In genomic region chr19:12785431-12786011, GRCh38 we compare ENCODE assay signal across 9 cellular contexts. TPM values are rescaled to one million over a fixed set of nuclear protein-coding genes. Genes with fewer than 3 reads are reported as not detected.
DNase-seq lines count a peak whose midpoint lies in the region; ATAC-seq and TF ChIP-seq lines count a peak whose summit lies in the region.
"Had no signal": no experiment of that assay in that cellular context is flagged by ENCODE, and none has a peak within 500 bp of the region (broad histone marks: within the 10 kb centered on the region; RNA-seq: fewer than 3 reads in every experiment).

No MANE protein-coding gene starts in this region.

- H3K9me3 Mint-ChIP-seq in activated T-helper 2 cell treated with anti-CD3 and anti-CD28 coated beads, Interferon-gamma antibody, Interleukin-2, Interleukin-4, amounts not matched to agents 10 μg/mL and 5 μg/mL and 100 μg/mL, durations not matched to agents 14 hours and 24 hours and 36 hours = no peaks in the 10 kb centered on the region
- no peaks in the 10 kb centered on the region for H3K9me3 Mint-ChIP-seq in effector memory CD8-positive, alpha-beta T cell

- H3K9me3 ChIP-seq in SK-N-SH (no peaks in the 10 kb centered on the region), left lung (no peaks in the 10 kb centered on the region), testis (no peaks in the 10 kb centered on the region)

- peak overlapping the region; percentile 33; the same call in 1 of the 2 replicates for H3K4me2 ChIP-seq in SK-N-SH

- intact Hi-C loops in left lung (cut with DNase I) (no loop called here), testis (cut with DNase I; ENCODE audit: low total_unique reads) (no loop called here)
- intact Hi-C loops in activated T-helper 2 cell treated with anti-CD3 and anti-CD28 coated beads, Interferon-gamma antibody, Interleukin-2, Interleukin-4, amounts not matched to agents 10 μg/mL and 5 μg/mL and 100 μg/mL, durations not matched to agents 14 hours and 24 hours and 36 hours (cut with micrococcal nuclease) = no loop called here

- H3F3A ChIP-seq in SK-N-SH (replicated peaks; ENCODE audit: insufficient read depth) = peaks cover 70% of the 10 kb centered on the region

- no peaks in the 10 kb centered on the region for H3K36me3 Mint-ChIP-seq in activated T-helper 2 cell treated with anti-CD3 and anti-CD28 coated beads, Interferon-gamma antibody, Interleukin-2, Interleukin-4, amounts not matched to agents 10 μg/mL and 5 μg/mL and 100 μg/mL, durations not matched to agents 14 hours and 24 hours and 36 hours (ENCODE audit: low read depth)
- peaks cover 19% of the 10 kb centered on the region for H3K36me3 Mint-ChIP-seq in effector memory CD8-positive, alpha-beta T cell (ENCODE audit: insufficient read depth)

- H3K4me1 ChIP-seq in SK-N-SH (ENCODE audit: control insufficient read depth in 1 of 2, insufficient read depth in 2 of 2, low read depth in 1 of 2, low read length in 1 of 2) (peaks cover 48 to 68% of the 10 kb centered on the region in 2 experiments), left lung (peaks cover 64 to 92% of the 10 kb centered on the region in 2 donors), testis (peaks cover 61% of the 10 kb centered on the region)

- peak overlapping the region; percentile 56; the same call in 1 of the 2 replicates for H2AFZ ChIP-seq in SK-N-SH (ENCODE audit: low read depth)

- CTCF ChIA-PET in SK-N-SH (lab: Yijun Ruan, JAX) = interaction anchor here (0.5 to 1.7 kb wide), 3 partner anchors 11 to 180 kb away, joined by 3 to 8 read pairs (median 3); no protein-coding TSS in a partner anchor

- ATAC-seq in SK-N-SH treated with all-trans-retinoic acid at 6 μM for 48 hours = no peak
- ATAC-seq in left lung = no peak
- no peak for ATAC-seq in effector memory CD8-positive, alpha-beta T cell (replicated peaks)

- no peak for TF ChIP-seq CTCF in SK-N-SH (IDR thresholded peaks at IDR 0.05)
- TF ChIP-seq CTCF in left lung (IDR thresholded peaks at IDR 0.05) = no peak
- TF ChIP-seq CTCF in testis (IDR thresholded peaks at IDR 0.05) = no peak

- H3K27ac Mint-ChIP-seq in activated T-helper 2 cell treated with anti-CD3 and anti-CD28 coated beads, Interferon-gamma antibody, Interleukin-2, Interleukin-4, amounts not matched to agents 10 μg/mL and 5 μg/mL and 100 μg/mL, durations not matched to agents 14 hours and 24 hours and 36 hours = no peak overlapping the region
- H3K27ac Mint-ChIP-seq in effector memory CD8-positive, alpha-beta T cell = no peak overlapping the region

- no peak for TF ChIP-seq EP300 in SK-N-SH (IDR thresholded peaks at IDR 0.05; ENCODE audit: borderline replicate concordance in 1 of 2, low read depth in 1 of 2, low read length in 1 of 2)

- H3K79me2 ChIP-seq in SK-N-SH (ENCODE audit: insufficient read depth) = no peaks in the 10 kb centered on the region

- POLR2A ChIA-PET in SK-N-SH (lab: Yijun Ruan, JAX) = no interaction called here

- H3K4me3 ChIP-seq in SK-N-SH (ENCODE audit: low read depth in 2 of 2, low read length in 1 of 2) (no peak overlapping the region), left lung (peak overlapping the region in 1 of 2 donors; percentile 1), testis (no peak overlapping the region)

- H4K20me1 ChIP-seq in SK-N-SH (ENCODE audit: insufficient read depth) = no peaks in the 10 kb centered on the region

- H3K27me3 ChIP-seq in SK-N-SH (ENCODE audit: insufficient read depth) (no peaks in the 10 kb centered on the region), left lung (no peaks in the 10 kb centered on the region), testis (no peaks in the 10 kb centered on the region)

- TF ChIP-seq POLR2A in testis (IDR thresholded peaks at IDR 0.05) = no peak

- H3K9ac ChIP-seq in SK-N-SH = peak overlapping the region; percentile 19; the same call in 1 of the 2 replicates

- H3K9me2 ChIP-seq in SK-N-SH = no peaks in the 10 kb centered on the region

- DNase-seq in SK-N-SH = no peak
- peak; percentile 71 for DNase-seq in SKM-1 treated with dmso at 0.1 percent for 144 hours (lab: John Stamatoyannopoulos, UW; ENCODE audit: unreplicated experiment)
- DNase-seq in left lung = peak in 1 of 2 donors; percentile 74
- DNase-seq in testis = peak; percentile 23
- DNase-seq in activated T-helper 2 cell treated with anti-CD3 and anti-CD28 coated beads, Interferon-gamma antibody, Interleukin-2, Interleukin-4, amounts not matched to agents 10 μg/mL and 5 μg/mL and 100 μg/mL, durations not matched to agents 14 hours and 24 hours and 36 hours (ENCODE audit: low spot score) = no peak
- DNase-seq in effector memory CD8-positive, alpha-beta T cell = no peak
- DNase-seq in NCI-H187 (lab: John Stamatoyannopoulos, UW) = no peak

- H3K36me3 ChIP-seq in SK-N-SH (replicated peaks in 1 of 2; ENCODE audit: control insufficient read depth in 1 of 2, insufficient read depth in 2 of 2, low read length in 1 of 2) (no peaks in the 10 kb centered on the region), left lung (no peaks in the 10 kb centered on the region), testis (ENCODE audit: low read depth, missing control alignments) (no peaks in the 10 kb centered on the region)

- TF ChIP-seq RAD21 in SK-N-SH (IDR thresholded peaks at IDR 0.05; ENCODE audit: low read length) = no peak

- peaks cover 23% of the 10 kb centered on the region for H3K4me1 Mint-ChIP-seq in activated T-helper 2 cell treated with anti-CD3 and anti-CD28 coated beads, Interferon-gamma antibody, Interleukin-2, Interleukin-4, amounts not matched to agents 10 μg/mL and 5 μg/mL and 100 μg/mL, durations not matched to agents 14 hours and 24 hours and 36 hours (ENCODE audit: low read depth)
- H3K4me1 Mint-ChIP-seq in effector memory CD8-positive, alpha-beta T cell (ENCODE audit: low read depth in 2 of 2) = peaks cover 19 to 21% of the 10 kb centered on the region in 2 donors

- no peaks in the 10 kb centered on the region for H3K27me3 Mint-ChIP-seq in activated T-helper 2 cell treated with anti-CD3 and anti-CD28 coated beads, Interferon-gamma antibody, Interleukin-2, Interleukin-4, amounts not matched to agents 10 μg/mL and 5 μg/mL and 100 μg/mL, durations not matched to agents 14 hours and 24 hours and 36 hours (ENCODE audit: low read depth)
- H3K27me3 Mint-ChIP-seq in effector memory CD8-positive, alpha-beta T cell = no peaks in the 10 kb centered on the region

- H3K4me3 Mint-ChIP-seq in activated T-helper 2 cell treated with anti-CD3 and anti-CD28 coated beads, Interferon-gamma antibody, Interleukin-2, Interleukin-4, amounts not matched to agents 10 μg/mL and 5 μg/mL and 100 μg/mL, durations not matched to agents 14 hours and 24 hours and 36 hours (ENCODE audit: low read depth) = no peak overlapping the region
- no peak overlapping the region for H3K4me3 Mint-ChIP-seq in effector memory CD8-positive, alpha-beta T cell

- 73% methylated on average over 3 of the region's 4 CpGs for WGBS in SK-N-SH (ENCODE audit: low lambda C conversion rate)
- WGBS in testis, 2 donors = 70 to 83% methylated on average over 3 to 4 of the region's 4 CpGs

- H3K27ac ChIP-seq in SK-N-SH (ENCODE audit: low read depth in 2 of 2, low read length in 1 of 2) (peak overlapping the region; percentile 97 to 98), left lung (peak overlapping the region; percentile 99 to 100), testis (peak overlapping the region; percentile 93 to 98)

TF ChIP-seq in SK-N-SH treated with all-trans-retinoic acid at 6 μM for 48 hours, 23 proteins besides CTCF, POLR2A, EP300 and RAD21 (continues in another document):
- no peak for TF ChIP-seq SNAI2 (CRISPR knock-in tag; IDR thresholded peaks at IDR 0.05)

RNA-seq across cellular contexts. Expression of gene JUNB, which starts 5.8 kb away (rescaled TPM):
- polyA plus RNA-seq in SK-N-SH (2012; rRNA removed) (165 and 224 TPM in 2 replicates), testis (ENCODE audit: insufficient read depth, low read depth, low replicate concordance) (54.5 TPM)
- 80.7 and 113 TPM in 2 replicates for polyA plus RNA-seq in SK-N-SH (2012; cell fraction: cytosol; rRNA removed)
- polyA plus RNA-seq in SK-N-SH (2012; cell fraction: nucleus; rRNA removed) = 422 and 954 TPM in 2 replicates
- total RNA-seq in left lung (100 to 1,000 TPM; 131 to 135 TPM), testis (100 to 1,000 TPM in 1 of 2 donors, 10 to 100 TPM in 1; 75.9 to 143 TPM)
- total RNA-seq in activated T-helper 2 cell treated with anti-CD3 and anti-CD28 coated beads, Interferon-gamma antibody, Interleukin-2, Interleukin-4, amounts not matched to agents 10 μg/mL and 5 μg/mL and 100 μg/mL, durations not matched to agents 14 hours and 24 hours and 36 hours = 333 and 351 TPM in 2 replicates

RNA-seq across cellular contexts. Expression of gene HOOK2, which starts 10.2 kb away (rescaled TPM):
- polyA plus RNA-seq in SK-N-SH (2012; rRNA removed) (23.9 and 33.0 TPM in 2 replicates), testis (ENCODE audit: insufficient read depth, low read depth, low replicate concordance) (30.0 TPM)
- 11.7 and 19.1 TPM in 2 replicates for polyA plus RNA-seq in SK-N-SH (2012; cell fraction: cytosol; rRNA removed)
- polyA plus RNA-seq in SK-N-SH (2012; cell fraction: nucleus; rRNA removed) = 154 and 162 TPM in 2 replicates
- total RNA-seq in left lung (10 to 100 TPM; 57.7 to 57.9 TPM), testis (10 to 100 TPM; 54.4 to 63.4 TPM)
- total RNA-seq in activated T-helper 2 cell treated with anti-CD3 and anti-CD28 coated beads, Interferon-gamma antibody, Interleukin-2, Interleukin-4, amounts not matched to agents 10 μg/mL and 5 μg/mL and 100 μg/mL, durations not matched to agents 14 hours and 24 hours and 36 hours = 18.3 and 25.1 TPM in 2 replicates

RNA-seq across cellular contexts. Expression of gene PRDX2, which starts 16.1 kb away (rescaled TPM):
- polyA plus RNA-seq in SK-N-SH (2012; rRNA removed) (215 and 341 TPM in 2 replicates), testis (ENCODE audit: insufficient read depth, low read depth, low replicate concordance) (87.1 TPM)
- 167 and 232 TPM in 2 replicates for polyA plus RNA-seq in SK-N-SH (2012; cell fraction: cytosol; rRNA removed)
- 138 and 161 TPM in 2 replicates for polyA plus RNA-seq in SK-N-SH (2012; cell fraction: nucleus; rRNA removed)
- total RNA-seq in left lung (100 to 1,000 TPM; 186 to 217 TPM), testis (100 to 1,000 TPM in 1 of 2 donors, 10 to 100 TPM in 1; 72.1 to 117 TPM)
- total RNA-seq in activated T-helper 2 cell treated with anti-CD3 and anti-CD28 coated beads, Interferon-gamma antibody, Interleukin-2, Interleukin-4, amounts not matched to agents 10 μg/mL and 5 μg/mL and 100 μg/mL, durations not matched to agents 14 hours and 24 hours and 36 hours = 274 and 279 TPM in 2 replicates

RNA-seq across cellular contexts. Expression of gene THSD8, which starts 16.3 kb away (rescaled TPM):
- not detected in 2 replicates for polyA plus RNA-seq in SK-N-SH (2012; rRNA removed)
- polyA plus RNA-seq in SK-N-SH (2012; cell fraction: cytosol; rRNA removed) = 0.33 TPM in 1 of 2 replicates, not detected in the other
- 2.9 TPM in 1 of 2 replicates, not detected in the other for polyA plus RNA-seq in SK-N-SH (2012; cell fraction: nucleus; rRNA removed)
- total RNA-seq in left lung = 1 to 10 TPM; 6.6 to 9.0 TPM
- total RNA-seq in testis = 10 to 100 TPM in 1 of 2 donors, 1 to 10 TPM in 1; 3.0 to 14.0 TPM
- polyA plus RNA-seq in testis (ENCODE audit: insufficient read depth, low read depth, low replicate concordance) = 27.9 TPM
- 28.6 and 29.8 TPM in 2 replicates for total RNA-seq in activated T-helper 2 cell treated with anti-CD3 and anti-CD28 coated beads, Interferon-gamma antibody, Interleukin-2, Interleukin-4, amounts not matched to agents 10 μg/mL and 5 μg/mL and 100 μg/mL, durations not matched to agents 14 hours and 24 hours and 36 hours
- total RNA-seq: HT-29 had no signal

RNA-seq across cellular contexts. Expression of gene RNASEH2A, which starts 20.9 kb away (rescaled TPM):
- polyA plus RNA-seq in SK-N-SH (2012; rRNA removed) = 35.2 and 48.1 TPM in 2 replicates
- polyA plus RNA-seq in SK-N-SH (2012; cell fraction: cytosol; rRNA removed) = 29.8 and 35.8 TPM in 2 replicates
- 33.6 and 59.2 TPM in 2 replicates for polyA plus RNA-seq in SK-N-SH (2012; cell fraction: nucleus; rRNA removed)
- 10 to 100 TPM; 10.9 to 16.6 TPM for total RNA-seq in left lung
- 10 to 100 TPM; 15.7 to 18.6 TPM for total RNA-seq in testis
- 14.1 TPM for polyA plus RNA-seq in testis (ENCODE audit: insufficient read depth, low read depth, low replicate concordance)
- total RNA-seq in activated T-helper 2 cell treated with anti-CD3 and anti-CD28 coated beads, Interferon-gamma antibody, Interleukin-2, Interleukin-4, amounts not matched to agents 10 μg/mL and 5 μg/mL and 100 μg/mL, durations not matched to agents 14 hours and 24 hours and 36 hours = 38.3 and 40.6 TPM in 2 replicates

Comparison
In these comparisons a context has a peak if more than half of its experiments do, and no peak if none do; other contexts are left out.
1. DNase-seq: peak in SKM-1 treated with dmso at 0.1 percent for 144 hours (single experiment) and testis (single experiment); none in SK-N-SH (single experiment), activated T-helper 2 cell treated with anti-CD3 and anti-CD28 coated beads, Interferon-gamma antibody, Interleukin-2, Interleukin-4, amounts not matched to agents 10 μg/mL and 5 μg/mL and 100 μg/mL, durations not matched to agents 14 hours and 24 hours and 36 hours (single experiment), effector memory CD8-positive, alpha-beta T cell (0 of 3) and NCI-H187 (0 of 2).
2. Peak in every context shown above with its lines, with median percentiles within 50 percentile points of each other: H3K27ac ChIP-seq.